16 cellular contexts compared by ENCODE assay signal in genomic region chr9:89226076-89226475, GRCh38. TPM values are rescaled to one million over a fixed set of nuclear protein-coding genes. Genes with fewer than 3 reads are reported as not detected.
A peak's percentile ranks its signal among the peaks of the same experiment; 100 is the strongest.
DNase-seq lines count a peak whose midpoint lies in the region; ATAC-seq and TF ChIP-seq lines count a peak whose summit lies in the region.
"Had no signal": no experiment of that assay in that cellular context is flagged by ENCODE, and none has a peak within 500 bp of the region (broad histone marks: within the 10 kb centered on the region; RNA-seq: fewer than 3 reads in every experiment).

No MANE protein-coding gene starts in this region.

- TF ChIP-seq CTCF in glutamatergic neuron (IDR thresholded peaks at IDR 0.05; ENCODE audit: partially characterized antibody, unreplicated experiment) (no peak), neural cell (IDR thresholded peaks at IDR 0.05; ENCODE audit: poor library complexity, severe bottlenecking) (no peak)
- no peak for TF ChIP-seq CTCF in CD8-positive, alpha-beta T cell (IDR thresholded peaks at IDR 0.05)

- peak overlapping the region; percentile 15 for H3K27ac Mint-ChIP-seq in glutamatergic neuron (ENCODE audit: unreplicated experiment)
- no peak overlapping the region for H3K27ac Mint-ChIP-seq in CD8-positive, alpha-beta T cell
- H3K27ac Mint-ChIP-seq: activated naive CD4-positive, alpha-beta T cell treated with anti-CD3 and anti-CD28 coated beads, Interleukin-2, amount 50 U/mL, for 24 hours; CD14-positive monocyte; progenitor cell of endocrine pancreas; T-cell had no signal

- H3K27me3 ChIP-seq in H7 (ENCODE audit: control insufficient read depth, insufficient read depth, low read length) (no peaks in the 10 kb centered on the region), adipocyte (replicated peaks; ENCODE audit: control insufficient read depth, insufficient read depth, low read length) (no peaks in the 10 kb centered on the region), neural cell (ENCODE audit: insufficient read depth, low read depth, low read length) (no peaks in the 10 kb centered on the region)
- no peaks in the 10 kb centered on the region for H3K27me3 ChIP-seq in CD8-positive, alpha-beta T cell (ENCODE audit: insufficient read depth, low read length)
- H3K27me3 ChIP-seq: tibial nerve had no signal

- CTCF ChIA-PET in CD8-positive, alpha-beta T cell (lab: Charles Lee) = no interaction called here

- H3K9ac ChIP-seq in adipocyte (ENCODE audit: low read length) (no peak overlapping the region), neural cell (ENCODE audit: low read length) (peak overlapping the region; percentile 61)

- no peaks in the 10 kb centered on the region for H3K79me2 ChIP-seq in neural cell (replicated peaks; ENCODE audit: insufficient read depth, low read length)

- H3K27me3 Mint-ChIP-seq in glutamatergic neuron (ENCODE audit: unreplicated experiment) = no peaks in the 10 kb centered on the region
- peaks cover 9% of the 10 kb centered on the region for H3K27me3 Mint-ChIP-seq in CD8-positive, alpha-beta T cell (ENCODE audit: low read depth)
- H3K27me3 Mint-ChIP-seq: progenitor cell of endocrine pancreas had no signal

- H3K4me2 ChIP-seq in neural cell (ENCODE audit: low read length) = peak overlapping the region; percentile 27

- H3K4me1 Mint-ChIP-seq in glutamatergic neuron (ENCODE audit: low read depth, unreplicated experiment) = peaks cover 6% of the 10 kb centered on the region
- H3K4me1 Mint-ChIP-seq in CD8-positive, alpha-beta T cell (ENCODE audit: low read depth) = no peaks in the 10 kb centered on the region
- H3K4me1 Mint-ChIP-seq: activated naive CD4-positive, alpha-beta T cell treated with anti-CD3 and anti-CD28 coated beads, Interleukin-2, amount 50 U/mL, for 24 hours; CD14-positive monocyte; T-cell had no signal

- no peaks in the 10 kb centered on the region for H3F3A ChIP-seq in neural cell (ENCODE audit: insufficient read depth, low read length, poor library complexity, severe bottlenecking)

- intact Hi-C loops in CD8-positive, alpha-beta T cell (cut with DNase I, micrococcal nuclease) = no loop called here

- H3K4me3 Mint-ChIP-seq in glutamatergic neuron (ENCODE audit: unreplicated experiment) = peak overlapping the region; percentile 30
- H3K4me3 Mint-ChIP-seq in CD8-positive, alpha-beta T cell = no peak overlapping the region
- H3K4me3 Mint-ChIP-seq: activated naive CD4-positive, alpha-beta T cell treated with anti-CD3 and anti-CD28 coated beads, Interleukin-2, amount 50 U/mL, for 24 hours; T-cell had no signal

- peak; percentile 85 for DNase-seq in H7
- DNase-seq in adipocyte (ENCODE audit: low read depth) = peak; percentile 19
- DNase-seq in glutamatergic neuron = peak; percentile 45
- no peak for DNase-seq in GM19238 (ENCODE audit: insufficient read length, low spot score)
- DNase-seq in CD8-positive, alpha-beta T cell = no peak
- DNase-seq in mesenteric fat pad (ENCODE audit: low spot score) = no peak
- DNase-seq in NCI-H1048 (lab: John Stamatoyannopoulos, UW) = no peak
- DNase-seq: activated CD4-positive, alpha-beta T cell treated with anti-CD3 and anti-CD28 coated beads, Interleukin-2, amount 50 U/mL, for 4 hours; NCI-H774; T-cell had no signal

- H3K4me3 ChIP-seq in H7 (ENCODE audit: insufficient read depth, low read depth, low read length) = no peak overlapping the region
- H3K4me3 ChIP-seq in adipocyte (ENCODE audit: low read length) = no peak overlapping the region
- H3K4me3 ChIP-seq in neural cell (ENCODE audit: low read length) = peak overlapping the region; percentile 37
- no peak overlapping the region for H3K4me3 ChIP-seq in CD8-positive, alpha-beta T cell (ENCODE audit: low read depth, low read length)
- H3K4me3 ChIP-seq: HAP-1, tibial nerve had no signal

- H3K9me3 ChIP-seq in adipocyte (ENCODE audit: control insufficient read depth, low read length) = peaks cover 7% of the 10 kb centered on the region
- no peaks in the 10 kb centered on the region for H3K9me3 ChIP-seq in neural cell (ENCODE audit: low read length)
- H3K9me3 ChIP-seq in CD8-positive, alpha-beta T cell (ENCODE audit: low read length) = no peaks in the 10 kb centered on the region
- H3K9me3 ChIP-seq: HAP-1 had no signal

- no peaks in the 10 kb centered on the region for H4K20me1 ChIP-seq in neural cell (ENCODE audit: insufficient read depth)

- peak overlapping the region; percentile 86 for H2AFZ ChIP-seq in neural cell (ENCODE audit: low read depth, low read length)

- ATAC-seq in CD8-positive, alpha-beta T cell = no peak
- ATAC-seq: T-cell had no signal

- H3K36me3 Mint-ChIP-seq in glutamatergic neuron (ENCODE audit: unreplicated experiment) = peaks cover 4% of the 10 kb centered on the region
- no peaks in the 10 kb centered on the region for H3K36me3 Mint-ChIP-seq in CD8-positive, alpha-beta T cell
- H3K36me3 Mint-ChIP-seq: activated naive CD4-positive, alpha-beta T cell treated with anti-CD3 and anti-CD28 coated beads, Interleukin-2, amount 50 U/mL, for 24 hours; CD14-positive monocyte had no signal

- peak; percentile 16 for TF ChIP-seq RAD21 in neural cell (conservative IDR thresholded peaks at IDR 0.05)

- no peaks in the 10 kb centered on the region for H3K9me2 ChIP-seq in neural cell (ENCODE audit: insufficient read depth, low read length)

- POLR2A ChIA-PET in CD8-positive, alpha-beta T cell (lab: Charles Lee) = no interaction called here

- no peaks in the 10 kb centered on the region for H3K9me3 Mint-ChIP-seq in glutamatergic neuron (ENCODE audit: unreplicated experiment)
- H3K9me3 Mint-ChIP-seq in CD8-positive, alpha-beta T cell = peaks cover under 1% of the 10 kb centered on the region
- H3K9me3 Mint-ChIP-seq: activated naive CD4-positive, alpha-beta T cell treated with anti-CD3 and anti-CD28 coated beads, Interleukin-2, amount 50 U/mL, for 24 hours; T-cell had no signal

- no peak for TF ChIP-seq EP300 in neural cell (conservative IDR thresholded peaks at IDR 0.05; ENCODE audit: poor library complexity, severe bottlenecking)

- H3K27ac ChIP-seq in neural cell (ENCODE audit: low read length) = peak overlapping the region; percentile 71
- H3K27ac ChIP-seq in CD8-positive, alpha-beta T cell (ENCODE audit: low read depth, low read length) = no peak overlapping the region
- H3K27ac ChIP-seq: tibial nerve had no signal

- peaks cover 7% of the 10 kb centered on the region for H3K4me1 ChIP-seq in adipocyte (ENCODE audit: control insufficient read depth, insufficient read depth, low read length)
- H3K4me1 ChIP-seq in CD8-positive, alpha-beta T cell (ENCODE audit: insufficient read depth, low read length) = no peaks in the 10 kb centered on the region
- H3K4me1 ChIP-seq: HAP-1, tibial nerve had no signal

- H3K36me3 ChIP-seq in H7 (replicated peaks; ENCODE audit: control insufficient read depth, insufficient read depth, low read length) (no peaks in the 10 kb centered on the region), adipocyte (ENCODE audit: control insufficient read depth, insufficient read depth, low read length, severe bottlenecking) (no peaks in the 10 kb centered on the region), neural cell (ENCODE audit: insufficient read depth, low read length) (no peaks in the 10 kb centered on the region)
- H3K36me3 ChIP-seq in CD8-positive, alpha-beta T cell (ENCODE audit: insufficient read depth, low read length) = no peaks in the 10 kb centered on the region
- H3K36me3 ChIP-seq: HAP-1, tibial nerve had no signal

TF ChIP-seq in neural cell, 6 proteins besides CTCF, POLR2A, EP300 and RAD21:
- TF ChIP-seq, protein P1, sequence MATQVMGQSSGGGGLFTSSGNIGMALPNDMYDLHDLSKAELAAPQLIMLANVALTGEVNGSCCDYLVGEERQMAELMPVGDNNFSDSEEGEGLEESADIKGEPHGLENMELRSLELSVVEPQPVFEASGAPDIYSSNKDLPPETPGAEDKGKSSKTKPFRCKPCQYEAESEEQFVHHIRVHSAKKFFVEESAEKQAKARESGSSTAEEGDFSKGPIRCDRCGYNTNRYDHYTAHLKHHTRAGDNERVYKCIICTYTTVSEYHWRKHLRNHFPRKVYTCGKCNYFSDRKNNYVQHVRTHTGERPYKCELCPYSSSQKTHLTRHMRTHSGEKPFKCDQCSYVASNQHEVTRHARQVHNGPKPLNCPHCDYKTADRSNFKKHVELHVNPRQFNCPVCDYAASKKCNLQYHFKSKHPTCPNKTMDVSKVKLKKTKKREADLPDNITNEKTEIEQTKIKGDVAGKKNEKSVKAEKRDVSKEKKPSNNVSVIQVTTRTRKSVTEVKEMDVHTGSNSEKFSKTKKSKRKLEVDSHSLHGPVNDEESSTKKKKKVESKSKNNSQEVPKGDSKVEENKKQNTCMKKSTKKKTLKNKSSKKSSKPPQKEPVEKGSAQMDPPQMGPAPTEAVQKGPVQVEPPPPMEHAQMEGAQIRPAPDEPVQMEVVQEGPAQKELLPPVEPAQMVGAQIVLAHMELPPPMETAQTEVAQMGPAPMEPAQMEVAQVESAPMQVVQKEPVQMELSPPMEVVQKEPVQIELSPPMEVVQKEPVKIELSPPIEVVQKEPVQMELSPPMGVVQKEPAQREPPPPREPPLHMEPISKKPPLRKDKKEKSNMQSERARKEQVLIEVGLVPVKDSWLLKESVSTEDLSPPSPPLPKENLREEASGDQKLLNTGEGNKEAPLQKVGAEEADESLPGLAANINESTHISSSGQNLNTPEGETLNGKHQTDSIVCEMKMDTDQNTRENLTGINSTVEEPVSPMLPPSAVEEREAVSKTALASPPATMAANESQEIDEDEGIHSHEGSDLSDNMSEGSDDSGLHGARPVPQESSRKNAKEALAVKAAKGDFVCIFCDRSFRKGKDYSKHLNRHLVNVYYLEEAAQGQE (IDR thresholded peaks at IDR 0.05; ENCODE audit: borderline replicate concordance) = peak; percentile 45
- peak; percentile 39 for TF ChIP-seq MXI1 (conservative IDR thresholded peaks at IDR 0.05; ENCODE audit: poor library complexity, severe bottlenecking)
- TF ChIP-seq POLR2AphosphoS5 (IDR thresholded peaks at IDR 0.05) = peak; percentile 13
- TF ChIP-seq SMC3 (conservative IDR thresholded peaks at IDR 0.05; ENCODE audit: poor library complexity) = no peak
TF ChIP-seq in neural cell: peak in this region for 3.

RNA-seq across cellular contexts. Expression of gene SHC3, which starts 47.5 kb away (rescaled TPM):
- total RNA-seq in H7 (2014; rRNA removed; shearing (Covaris generic)) = 8.2 and 13.2 TPM in 2 replicates
- total RNA-seq in glutamatergic neuron (ENCODE audit: unreplicated experiment) = 0.83 TPM
- 20.1 and 22.9 TPM in 2 replicates for polyA plus RNA-seq in neural cell
- polyA minus RNA-seq in neural cell = 53.4 and 54.3 TPM in 2 replicates
- total RNA-seq in CD8-positive, alpha-beta T cell = not detected
- total RNA-seq in mesenteric fat pad = 1.8 TPM
- polyA plus RNA-seq: CD14-positive monocyte had no signal

Comparison
In these comparisons a context has a peak if more than half of its experiments do, and no peak if none do; other contexts are left out.
1. DNase-seq: peak in H7 (single experiment), adipocyte (single experiment) and glutamatergic neuron (single experiment); none in GM19238 (single experiment), CD8-positive, alpha-beta T cell (0 of 7), mesenteric fat pad (single experiment) and NCI-H1048 (single experiment).